In genomic region chr17:77380411-77381184, GRCh38 we compare ENCODE assay signal across 1 cellular context.
TF ChIP-seq lines count a peak whose summit lies in the region.

No MANE protein-coding gene starts in this region.

TF ChIP-seq in HepG2, 621 proteins besides CTCF, POLR2A, EP300 and RAD21:
- TF ChIP-seq NAIF1 (CRISPR knock-in tag; IDR thresholded peaks at IDR 0.05; ENCODE audit: borderline replicate concordance) (no peak), SUZ12 (IDR thresholded peaks at IDR 0.05; ENCODE audit: low read depth, low read length) (no peak), AGO2 (optimal IDR thresholded peaks at IDR 0.05; ENCODE audit: low read depth, low read length) (peak; percentile 35), ATF4 (CRISPR knock-in tag; IDR thresholded peaks at IDR 0.05) (no peak), FOXA1 (IDR thresholded peaks at IDR 0.05) (no peak), FOXA1 (CRISPR knock-in tag; IDR thresholded peaks at IDR 0.05) (no peak), ZNF407 (CRISPR knock-in tag; IDR thresholded peaks at IDR 0.05; ENCODE audit: not compliant biosample characterization) (peak; percentile 22), ZNF10 (CRISPR knock-in tag; IDR thresholded peaks at IDR 0.05; ENCODE audit: borderline replicate concordance, low read depth) (no peak), MTA1 (CRISPR knock-in tag; IDR thresholded peaks at IDR 0.05; ENCODE audit: borderline replicate concordance) (0 out of 2 replicates have a peak, but pooled peaks have one; percentile 28), MAFK (conservative IDR thresholded peaks at IDR 0.05 in 1 of 2, IDR thresholded peaks at IDR 0.05 in 1 of 2; ENCODE audit: low read length in 2 of 2) (no peak), DZIP1 (CRISPR knock-in tag; IDR thresholded peaks at IDR 0.05) (peak; percentile 64; the same call in 1 of the 2 replicates), ZNF280D (CRISPR knock-in tag; IDR thresholded peaks at IDR 0.05) (no peak), SMAD3 (CRISPR knock-in tag; IDR thresholded peaks at IDR 0.05) (no peak), ZNF274 (CRISPR knock-in tag; IDR thresholded peaks at IDR 0.05) (0 out of 2 replicates have a peak, but pooled peaks have one; percentile 54), ZNF883 (CRISPR knock-in tag; IDR thresholded peaks at IDR 0.05; ENCODE audit: not compliant biosample characterization) (peak; percentile 23), RBM22 (optimal IDR thresholded peaks at IDR 0.05; ENCODE audit: low read length) (peak; percentile 45), DPF2 (CRISPR knock-in tag; IDR thresholded peaks at IDR 0.05; ENCODE audit: borderline replicate concordance, low read depth) (no peak), ELF3 (CRISPR knock-in tag; IDR thresholded peaks at IDR 0.05) (no peak), ZNF350 (CRISPR knock-in tag; IDR thresholded peaks at IDR 0.05; ENCODE audit: borderline replicate concordance, low read depth) (0 out of 2 replicates have a peak, but pooled peaks have one; percentile 0), ZNF597 (CRISPR knock-in tag; IDR thresholded peaks at IDR 0.05) (no peak)
- TF ChIP-seq, protein P1, sequence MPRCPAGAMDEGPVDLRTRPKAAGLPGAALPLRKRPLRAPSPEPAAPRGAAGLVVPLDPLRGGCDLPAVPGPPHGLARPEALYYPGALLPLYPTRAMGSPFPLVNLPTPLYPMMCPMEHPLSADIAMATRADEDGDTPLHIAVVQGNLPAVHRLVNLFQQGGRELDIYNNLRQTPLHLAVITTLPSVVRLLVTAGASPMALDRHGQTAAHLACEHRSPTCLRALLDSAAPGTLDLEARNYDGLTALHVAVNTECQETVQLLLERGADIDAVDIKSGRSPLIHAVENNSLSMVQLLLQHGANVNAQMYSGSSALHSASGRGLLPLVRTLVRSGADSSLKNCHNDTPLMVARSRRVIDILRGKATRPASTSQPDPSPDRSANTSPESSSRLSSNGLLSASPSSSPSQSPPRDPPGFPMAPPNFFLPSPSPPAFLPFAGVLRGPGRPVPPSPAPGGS (CRISPR knock-in tag; IDR thresholded peaks at IDR 0.05), result peak; percentile 56; the same call in 1 of the 2 replicates
- TF ChIP-seq, protein P2, sequence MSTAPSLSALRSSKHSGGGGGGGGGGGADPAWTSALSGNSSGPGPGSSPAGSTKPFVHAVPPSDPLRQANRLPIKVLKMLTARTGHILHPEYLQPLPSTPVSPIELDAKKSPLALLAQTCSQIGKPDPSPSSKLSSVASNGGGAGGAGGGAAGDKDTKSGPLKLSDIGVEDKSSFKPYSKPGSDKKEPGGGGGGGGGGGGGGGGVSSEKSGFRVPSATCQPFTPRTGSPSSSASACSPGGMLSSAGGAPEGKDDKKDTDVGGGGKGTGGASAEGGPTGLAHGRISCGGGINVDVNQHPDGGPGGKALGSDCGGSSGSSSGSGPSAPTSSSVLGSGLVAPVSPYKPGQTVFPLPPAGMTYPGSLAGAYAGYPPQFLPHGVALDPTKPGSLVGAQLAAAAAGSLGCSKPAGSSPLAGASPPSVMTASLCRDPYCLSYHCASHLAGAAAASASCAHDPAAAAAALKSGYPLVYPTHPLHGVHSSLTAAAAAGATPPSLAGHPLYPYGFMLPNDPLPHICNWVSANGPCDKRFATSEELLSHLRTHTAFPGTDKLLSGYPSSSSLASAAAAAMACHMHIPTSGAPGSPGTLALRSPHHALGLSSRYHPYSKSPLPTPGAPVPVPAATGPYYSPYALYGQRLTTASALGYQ (CRISPR knock-in tag; IDR thresholded peaks at IDR 0.05), result no peak
- TF ChIP-seq, protein P3, sequence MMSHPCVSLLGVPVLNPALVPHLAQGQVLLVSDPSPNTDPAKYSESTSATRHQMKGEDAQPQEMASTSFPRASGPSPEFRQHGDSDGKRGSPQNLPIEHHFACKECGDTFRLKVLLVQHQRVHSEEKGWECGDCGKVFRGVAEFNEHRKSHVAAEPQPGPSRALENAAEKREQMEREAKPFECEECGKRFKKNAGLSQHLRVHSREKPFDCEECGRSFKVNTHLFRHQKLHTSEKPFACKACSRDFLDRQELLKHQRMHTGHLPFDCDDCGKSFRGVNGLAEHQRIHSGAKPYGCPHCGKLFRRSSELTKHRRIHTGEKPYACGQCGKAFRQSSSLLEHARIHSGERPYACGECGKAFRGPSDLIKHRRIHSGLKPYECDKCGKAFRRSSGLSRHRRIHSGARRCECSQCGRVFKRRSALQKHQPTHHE (CRISPR knock-in tag; IDR thresholded peaks at IDR 0.05; ENCODE audit: borderline replicate concordance), result no peak
